16 cellular contexts compared by ENCODE assay signal in the genomic region with DNA sequence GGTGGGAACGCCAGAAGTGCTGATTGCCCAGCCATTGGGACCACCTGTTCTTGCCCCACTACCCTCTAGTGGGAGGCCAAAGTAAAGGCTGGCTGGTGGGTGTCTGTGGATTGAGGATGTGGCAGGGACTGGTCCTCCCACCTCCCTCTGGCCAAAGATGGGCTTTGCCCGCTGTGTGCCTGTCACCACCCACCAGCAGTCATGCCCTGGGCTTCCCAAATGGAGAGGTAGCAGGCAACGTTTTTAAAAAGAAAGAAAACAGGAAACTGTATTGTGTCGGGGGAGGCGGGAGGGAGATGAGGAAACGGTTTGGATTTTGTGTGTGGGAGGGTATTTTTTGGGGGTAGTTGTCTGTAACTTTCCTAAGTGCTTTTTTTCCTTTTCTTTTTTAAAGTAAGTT. TPM values are rescaled to one million over a fixed set of nuclear protein-coding genes. Genes with fewer than 3 reads are reported as not detected.
DNase-seq lines count a peak whose midpoint lies in the region; ATAC-seq and TF ChIP-seq lines count a peak whose summit lies in the region.
"Had no signal": no experiment of that assay in that cellular context is flagged by ENCODE, and none has a peak within 500 bp of the region (broad histone marks: within the 10 kb centered on the region; RNA-seq: fewer than 3 reads in every experiment).

No MANE protein-coding gene starts in this region.

- no peaks in the 10 kb centered on the region for H3K9me3 Mint-ChIP-seq in GM23338
- no peaks in the 10 kb centered on the region for H3K9me3 Mint-ChIP-seq in activated naive CD8-positive, alpha-beta T cell treated with anti-CD3 and anti-CD28 coated beads for 36 hours

- TF ChIP-seq CTCF in GM23338 (conservative IDR thresholded peaks at IDR 0.05; ENCODE audit: low read depth in 2 of 2) (no peak), osteoblast (IDR thresholded peaks at IDR 0.05; ENCODE audit: extremely low read depth, low read depth, low read length) (no peak), body of pancreas (IDR thresholded peaks at IDR 0.05) (no peak), thyroid gland (IDR thresholded peaks at IDR 0.05) (no peak)

- H3F3A ChIP-seq in GM23338 (replicated peaks; ENCODE audit: low read depth), result no peaks in the 10 kb centered on the region

- H3K4me3 ChIP-seq in GM23338 (no peak overlapping the region), osteoblast (ENCODE audit: insufficient read depth, low read length) (peak overlapping the region; percentile 5), body of pancreas (no peak overlapping the region), thyroid gland (replicated peaks in 1 of 3) (no peak overlapping the region)
- H3K4me3 ChIP-seq: lung had no signal

- H3K36me3 Mint-ChIP-seq in GM23338 (ENCODE audit: low read depth), result peaks cover 47% of the 10 kb centered on the region
- H3K36me3 Mint-ChIP-seq in activated naive CD8-positive, alpha-beta T cell treated with anti-CD3 and anti-CD28 coated beads for 36 hours, result peaks cover 20% of the 10 kb centered on the region

- no peaks in the 10 kb centered on the region for H3K9me2 ChIP-seq in GM23338 (ENCODE audit: insufficient read depth)

- WGBS in body of pancreas, 2 donors, result 70 to 76% methylated on average over 6 of the region's 6 CpGs
- 76% methylated on average over 6 of the region's 6 CpGs for WGBS in thyroid gland, 2 donors

- peaks cover 26% of the 10 kb centered on the region for H4K20me1 ChIP-seq in GM23338 (replicated peaks; ENCODE audit: insufficient read depth)
- peaks cover 33% of the 10 kb centered on the region for H4K20me1 ChIP-seq in osteoblast (ENCODE audit: insufficient read depth, low read length)

- H3K27me3 ChIP-seq in GM23338 (ENCODE audit: insufficient read depth) (no peaks in the 10 kb centered on the region), osteoblast (ENCODE audit: insufficient read depth, low read length) (no peaks in the 10 kb centered on the region), body of pancreas (no peaks in the 10 kb centered on the region), thyroid gland (no peaks in the 10 kb centered on the region)

- intact Hi-C loops in body of pancreas (cut with DNase I), result no loop called here
- intact Hi-C loops in thyroid gland (cut with DNase I), result no loop called here

- DNase-seq in CD1c-positive myeloid dendritic cell (ENCODE audit: extremely low spot score), result peak; percentile 61
- DNase-seq in GM23338 (ENCODE audit: low spot score), result no peak
- DNase-seq in activated naive CD8-positive, alpha-beta T cell treated with anti-CD3 and anti-CD28 coated beads for 36 hours, result no peak
- peak; percentile 14 for DNase-seq in osteoblast (ENCODE audit: insufficient read length, low spot score, missing footprints)
- no peak for DNase-seq in RPMI8226
- DNase-seq in body of pancreas, result no peak
- no peak for DNase-seq in thyroid gland
- DNase-seq: NCI-H187, NCI-H510A had no signal

- peaks cover 10% of the 10 kb centered on the region for H3K27me3 Mint-ChIP-seq in GM23338 (ENCODE audit: insufficient read depth, low read depth, poor library complexity)
- H3K27me3 Mint-ChIP-seq in activated naive CD8-positive, alpha-beta T cell treated with anti-CD3 and anti-CD28 coated beads for 36 hours, result no peaks in the 10 kb centered on the region

- no peak overlapping the region for H3K4me3 Mint-ChIP-seq in GM23338
- H3K4me3 Mint-ChIP-seq in activated naive CD8-positive, alpha-beta T cell treated with anti-CD3 and anti-CD28 coated beads for 36 hours, result no peak overlapping the region

- peaks cover 33% of the 10 kb centered on the region for H3K4me1 Mint-ChIP-seq in GM23338
- H3K4me1 Mint-ChIP-seq in activated naive CD8-positive, alpha-beta T cell treated with anti-CD3 and anti-CD28 coated beads for 36 hours, result peaks cover 36% of the 10 kb centered on the region

- peaks cover 18% of the 10 kb centered on the region for H3K4me1 ChIP-seq in GM23338 (ENCODE audit: insufficient read depth)
- peaks cover 25% of the 10 kb centered on the region for H3K4me1 ChIP-seq in osteoblast (ENCODE audit: insufficient read depth, low read length)
- H3K4me1 ChIP-seq in body of pancreas, result peaks cover 6% of the 10 kb centered on the region
- peaks cover 1 to 28% of the 10 kb centered on the region in 2 donors for H3K4me1 ChIP-seq in thyroid gland

- peaks cover 21% of the 10 kb centered on the region for H3K79me2 ChIP-seq in GM23338 (replicated peaks; ENCODE audit: insufficient read depth)
- peaks cover 48% of the 10 kb centered on the region for H3K79me2 ChIP-seq in osteoblast (ENCODE audit: insufficient read depth, low read length)

- H2AFZ ChIP-seq in GM23338 (no peak overlapping the region), osteoblast (ENCODE audit: low read length) (no peak overlapping the region)

- H3K27ac ChIP-seq in GM23338 (ENCODE audit: low read depth), result no peak overlapping the region
- peak overlapping the region; percentile 68 for H3K27ac ChIP-seq in osteoblast (ENCODE audit: low read depth, low read length)
- H3K27ac ChIP-seq in body of pancreas, result no peak overlapping the region
- H3K27ac ChIP-seq in thyroid gland, result no peak overlapping the region

- peak overlapping the region; percentile 90; the same call in 1 of the 2 replicates for H3K27ac Mint-ChIP-seq in GM23338
- H3K27ac Mint-ChIP-seq in activated naive CD8-positive, alpha-beta T cell treated with anti-CD3 and anti-CD28 coated beads for 36 hours, result peak overlapping the region; percentile 86

- TF ChIP-seq POLR2A in body of pancreas (IDR thresholded peaks at IDR 0.05) (no peak), thyroid gland (IDR thresholded peaks at IDR 0.05) (no peak)

- H3K9me3 ChIP-seq in osteoblast (ENCODE audit: low read depth, low read length) (no peaks in the 10 kb centered on the region), body of pancreas (no peaks in the 10 kb centered on the region), thyroid gland (no peaks in the 10 kb centered on the region)

- H3K4me2 ChIP-seq in GM23338 (no peak overlapping the region), osteoblast (ENCODE audit: insufficient read depth, low read length) (peak overlapping the region; percentile 18)

- H3K36me3 ChIP-seq in GM23338 (ENCODE audit: insufficient read depth), result peaks cover 7% of the 10 kb centered on the region
- H3K36me3 ChIP-seq in osteoblast (ENCODE audit: insufficient read depth, low read length), result peaks cover 43% of the 10 kb centered on the region
- H3K36me3 ChIP-seq in body of pancreas (replicated peaks in 1 of 2; ENCODE audit: insufficient read depth in 1 of 2, low read depth in 2 of 2), result peaks cover 0 to 5% of the 10 kb centered on the region in 2 donors
- peaks cover 29 to 31% of the 10 kb centered on the region in 2 donors for H3K36me3 ChIP-seq in thyroid gland

- ATAC-seq in GM23338 (no peak), body of pancreas (no peak)

TF ChIP-seq in GM23338, 12 proteins besides CTCF, POLR2A, EP300 and RAD21 (continues in another document):
- no peak for TF ChIP-seq STAT1 (IDR thresholded peaks at IDR 0.05; ENCODE audit: unreplicated experiment)
- TF ChIP-seq, protein P1, sequence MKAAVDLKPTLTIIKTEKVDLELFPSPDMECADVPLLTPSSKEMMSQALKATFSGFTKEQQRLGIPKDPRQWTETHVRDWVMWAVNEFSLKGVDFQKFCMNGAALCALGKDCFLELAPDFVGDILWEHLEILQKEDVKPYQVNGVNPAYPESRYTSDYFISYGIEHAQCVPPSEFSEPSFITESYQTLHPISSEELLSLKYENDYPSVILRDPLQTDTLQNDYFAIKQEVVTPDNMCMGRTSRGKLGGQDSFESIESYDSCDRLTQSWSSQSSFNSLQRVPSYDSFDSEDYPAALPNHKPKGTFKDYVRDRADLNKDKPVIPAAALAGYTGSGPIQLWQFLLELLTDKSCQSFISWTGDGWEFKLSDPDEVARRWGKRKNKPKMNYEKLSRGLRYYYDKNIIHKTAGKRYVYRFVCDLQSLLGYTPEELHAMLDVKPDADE (IDR thresholded peaks at IDR 0.05), result no peak

RNA-seq across cellular contexts. Expression of gene SZRD1, which starts 30.1 kb away (rescaled TPM):
- total RNA-seq in GM23338 (2014; rRNA removed; shearing (Covaris generic)), result 70.9 and 73.9 TPM in 2 replicates
- polyA plus RNA-seq in GM23338 (2016; fragmentation: Nextera tagmentation; extraction: Ambion mirVana), result 32.5 and 33.6 TPM in 2 replicates
- total RNA-seq in activated naive CD8-positive, alpha-beta T cell treated with anti-CD3 and anti-CD28 coated beads for 36 hours, result 100 to 1,000 TPM; 190 to 196 TPM
- 63.6 and 66.2 TPM in 2 replicates for total RNA-seq in osteoblast
- total RNA-seq in body of pancreas, result 10 to 100 TPM; 26.4 to 29.8 TPM
- 10 to 100 TPM; 59.4 to 82.8 (median 74.4) TPM for total RNA-seq in thyroid gland

RNA-seq across cellular contexts. Expression of gene SPATA21, which starts 40.1 kb away (rescaled TPM):
- 2.6 TPM in 1 of 2 replicates, not detected in the other for total RNA-seq in GM23338 (2014; rRNA removed; shearing (Covaris generic))
- not detected in 2 replicates for polyA plus RNA-seq in GM23338 (2016; fragmentation: Nextera tagmentation; extraction: Ambion mirVana)
- total RNA-seq in activated naive CD8-positive, alpha-beta T cell treated with anti-CD3 and anti-CD28 coated beads for 36 hours, result not detected
- total RNA-seq in osteoblast, result not detected in 2 replicates
- total RNA-seq in body of pancreas, result not detected
- not detected for total RNA-seq in thyroid gland
- total RNA-seq: cerebellum, Daoy, endothelial cell of umbilical vein, LHCN-M2, lung, renal cortical epithelial cell, temporal lobe had no signal
- polyA plus RNA-seq: endothelial cell of umbilical vein had no signal

RNA-seq across cellular contexts. Expression of gene NECAP2, which starts 43.4 kb away (rescaled TPM):
- total RNA-seq in GM23338 (2014; rRNA removed; shearing (Covaris generic)), result 28.9 and 32.9 TPM in 2 replicates
- polyA plus RNA-seq in GM23338 (2016; fragmentation: Nextera tagmentation; extraction: Ambion mirVana), result 16.9 and 20.2 TPM in 2 replicates
- 10 to 100 TPM; 52.5 to 54.9 TPM for total RNA-seq in activated naive CD8-positive, alpha-beta T cell treated with anti-CD3 and anti-CD28 coated beads for 36 hours
- total RNA-seq in osteoblast (76.0 and 76.3 TPM in 2 replicates), body of pancreas (10 to 100 TPM; 28.3 to 31.9 TPM), thyroid gland (10 to 100 TPM; 43.8 to 56.8 (median 48.6) TPM)

RNA-seq across cellular contexts. Expression of gene FBXO42, which starts 44.8 kb away (rescaled TPM):
- 18.1 and 20.7 TPM in 2 replicates for total RNA-seq in GM23338 (2014; rRNA removed; shearing (Covaris generic))
- 5.2 and 6.0 TPM in 2 replicates for polyA plus RNA-seq in GM23338 (2016; fragmentation: Nextera tagmentation; extraction: Ambion mirVana)
- total RNA-seq in activated naive CD8-positive, alpha-beta T cell treated with anti-CD3 and anti-CD28 coated beads for 36 hours, result 10 to 100 TPM; 14.6 to 17.7 TPM
- total RNA-seq in osteoblast (15.0 and 16.3 TPM in 2 replicates), body of pancreas (10 to 100 TPM; 11.9 to 33.6 TPM), thyroid gland (10 to 100 TPM; 24.3 to 41.9 (median 31.9) TPM)

Comparison
In these comparisons a context has a peak if more than half of its experiments do, and no peak if none do; other contexts are left out.
1. DNase-seq: peak in CD1c-positive myeloid dendritic cell (single experiment) and osteoblast (single experiment); none in GM23338 (single experiment), activated naive CD8-positive, alpha-beta T cell treated with anti-CD3 and anti-CD28 coated beads for 36 hours (single experiment), RPMI8226 (single experiment), body of pancreas (0 of 4) and thyroid gland (0 of 2).